ENCODE assay signal across 8 cellular contexts in genomic region chr19:2061936-2062729, GRCh38. TPM values are rescaled to one million over a fixed set of nuclear protein-coding genes. Genes with fewer than 3 reads are reported as not detected.
DNase-seq lines count a peak whose midpoint lies in the region; ATAC-seq, FAIRE-seq and TF ChIP-seq lines count a peak whose summit lies in the region.

No MANE protein-coding gene starts in this region.

- TF ChIP-seq RAD21 in HCT116 (IDR thresholded peaks at IDR 0.05; ENCODE audit: low read depth): no peak

- H3K79me2 ChIP-seq in HCT116 (ENCODE audit: insufficient read depth, low read length): no peaks in the 10 kb centered on the region

- H2AFZ ChIP-seq in HCT116 (ENCODE audit: low read depth, low read length, poor library complexity, severe bottlenecking): no peak overlapping the region

- no peaks in the 10 kb centered on the region for H3K36me3 ChIP-seq in BLaER1 treated with 17β-estradiol and CSF1 and Interleukin-3, amounts not matched to agents 10 nM and 100 nM
- H3K36me3 ChIP-seq in HCT116 (ENCODE audit: control insufficient read depth in 1 of 2, insufficient read depth in 2 of 2, low read length in 2 of 2) (no peaks in the 10 kb centered on the region), kidney (ENCODE audit: control insufficient read depth in 1 of 2, insufficient read depth in 2 of 2, low read length in 2 of 2) (no peaks in the 10 kb centered on the region), thoracic aorta (no peaks in the 10 kb centered on the region)

- H3K9ac ChIP-seq in BLaER1 treated with 17β-estradiol and CSF1 and Interleukin-3, amounts not matched to agents 10 nM and 100 nM: peak overlapping the region; percentile 80 to 95 (median 89)
- H3K9ac ChIP-seq in HCT116 (ENCODE audit: low read length): peak overlapping the region; percentile 82
- peak overlapping the region; percentile 30 to 86 for H3K9ac ChIP-seq in kidney (ENCODE audit: low read length in 2 of 2)

- ATAC-seq in HCT116 (peak; percentile 10; the same call in 1 of the 2 replicates), thoracic aorta (ENCODE audit: insufficient number of reproducible peaks, low FRiP score, low read depth) (no peak)

- H3K4me3 Mint-ChIP-seq in activated naive CD8-positive, alpha-beta T cell: peak overlapping the region; percentile 90

- H3K9me3 Mint-ChIP-seq in activated naive CD8-positive, alpha-beta T cell (ENCODE audit: low read depth): no peaks in the 10 kb centered on the region

- H3K4me1 ChIP-seq in BLaER1 treated with 17β-estradiol and CSF1 and Interleukin-3, amounts not matched to agents 10 nM and 100 nM: peaks cover 59 to 78% (median 74%) of the 10 kb centered on the region in 10 experiments
- H3K4me1 ChIP-seq in HCT116 (ENCODE audit: control insufficient read depth in 1 of 2, insufficient read depth in 2 of 2, low read length in 2 of 2) (peaks cover 52 to 70% of the 10 kb centered on the region in 2 experiments), kidney (ENCODE audit: control insufficient read depth in 1 of 2, insufficient read depth in 1 of 2, low read depth in 1 of 2, low read length in 2 of 2) (peaks cover 17 to 34% of the 10 kb centered on the region in 2 donors), thoracic aorta (ENCODE audit: control insufficient read depth in 1 of 2, low read depth in 2 of 2) (peaks cover 21 to 40% of the 10 kb centered on the region in 2 donors)

- no peaks in the 10 kb centered on the region for H4K20me1 ChIP-seq in BLaER1 treated with 17β-estradiol and CSF1 and Interleukin-3, amounts not matched to agents 10 nM and 100 nM
- no peaks in the 10 kb centered on the region for H4K20me1 ChIP-seq in HCT116 (ENCODE audit: insufficient read depth)

- CTCF ChIA-PET in HCT116 (lab: Charles Lee): no interaction called here

- H3K4me2 ChIP-seq in BLaER1 treated with 17β-estradiol and CSF1 and Interleukin-3, amounts not matched to agents 10 nM and 100 nM: peak overlapping the region; percentile 91 to 100 (median 99)
- peak overlapping the region; percentile 95 for H3K4me2 ChIP-seq in HCT116 (ENCODE audit: low read length)

- BruUV-seq in HCT116 (replicated peaks; lab: Mats Ljungman, UMichigan): TSS peak; percentile 88

- peaks cover 32% of the 10 kb centered on the region for H3K4me1 Mint-ChIP-seq in activated naive CD8-positive, alpha-beta T cell (ENCODE audit: low read depth)

- POLR2A ChIA-PET in HCT116 (lab: Charles Lee): interaction anchor here (1.0 to 3.3 kb wide), 4 partner anchors 8 to 30 kb away, joined by 3 to 11 read pairs (median 6); no protein-coding TSS in a partner anchor

- H3K9me2 ChIP-seq in HCT116 (ENCODE audit: insufficient read depth): no peaks in the 10 kb centered on the region

- RAD21 ChIA-PET in HCT116 (lab: Charles Lee; ENCODE audit: low non-redundant PET in 1 of 2, low total read pairs in 2 of 2, uncharacterized antibody in 2 of 2, unreplicated experiment in 2 of 2): no interaction called here

- H3K9me3 ChIP-seq in BLaER1 treated with 17β-estradiol and CSF1 and Interleukin-3, amounts not matched to agents 10 nM and 100 nM (replicated peaks in 1 of 11): no peaks in the 10 kb centered on the region
- H3K9me3 ChIP-seq in HCT116 (ENCODE audit: control insufficient read depth in 1 of 2, insufficient read depth in 1 of 2, low read depth in 1 of 2, low read length in 2 of 2) (no peaks in the 10 kb centered on the region), kidney (ENCODE audit: control insufficient read depth in 1 of 2, low read length in 2 of 2) (no peaks in the 10 kb centered on the region), thoracic aorta (no peaks in the 10 kb centered on the region)

- peak overlapping the region; percentile 88 for H3K27ac Mint-ChIP-seq in activated naive CD8-positive, alpha-beta T cell

- intact Hi-C loops in HCT116 (cut with micrococcal nuclease) (loop anchor here (10.0 kb wide), 1 partner anchor 127 kb away; no protein-coding TSS in a partner anchor), kidney (cut with DNase I) (no loop called here), posterior cingulate gyrus (cut with DNase I) (no loop called here)

- no peaks in the 10 kb centered on the region for H3K27me3 Mint-ChIP-seq in activated naive CD8-positive, alpha-beta T cell

- no peak for TF ChIP-seq CTCF in HCT116 (IDR thresholded peaks at IDR 0.05 in 2 of 3, conservative IDR thresholded peaks at IDR 0.05 in 1 of 3; ENCODE audit: borderline replicate concordance in 1 of 3, insufficient read depth in 1 of 3, low read depth in 2 of 3, low read length in 2 of 3)
- no peak for TF ChIP-seq CTCF in kidney (IDR thresholded peaks at IDR 0.05; ENCODE audit: borderline replicate concordance, extremely low read depth, insufficient read depth)
- no peak for TF ChIP-seq CTCF in thoracic aorta (IDR thresholded peaks at IDR 0.05)

- H3K4me3 ChIP-seq in BLaER1 treated with 17β-estradiol and CSF1 and Interleukin-3, amounts not matched to agents 10 nM and 100 nM: peak overlapping the region; percentile 55 to 80 (median 68)
- H3K4me3 ChIP-seq in HCT116 (replicated peaks in 1 of 2; ENCODE audit: low read depth in 1 of 2, low read length in 2 of 2): peak overlapping the region; percentile 71 to 81
- peak overlapping the region; percentile 67 to 80 for H3K4me3 ChIP-seq in kidney (ENCODE audit: low read length in 2 of 2)
- H3K4me3 ChIP-seq in thoracic aorta: peak overlapping the region; percentile 85

- H3K36me3 Mint-ChIP-seq in activated naive CD8-positive, alpha-beta T cell: no peaks in the 10 kb centered on the region

- no peak for FAIRE-seq in kidney (lab: Jason Lieb, UNC)

- DNase-seq in HCT116 (ENCODE audit: low read depth, low spot score) (no peak), kidney (peak; percentile 83), thoracic aorta (ENCODE audit: low spot score) (no peak), posterior cingulate gyrus (no peak), HUDEP-2 (lab: John Stamatoyannopoulos, UW; ENCODE audit: unreplicated experiment in 76 of 76) (no peak), NCI-H1048 (lab: John Stamatoyannopoulos, UW) (no peak)

- no peak for TF ChIP-seq POLR2A in HCT116 (IDR thresholded peaks at IDR 0.05; ENCODE audit: borderline replicate concordance, extremely low read depth, insufficient read depth, insufficient read length)

- no peaks in the 10 kb centered on the region for H3K27me3 ChIP-seq in BLaER1 treated with 17β-estradiol and CSF1 and Interleukin-3, amounts not matched to agents 10 nM and 100 nM
- no peaks in the 10 kb centered on the region for H3K27me3 ChIP-seq in HCT116 (ENCODE audit: insufficient read depth, low read length)
- H3K27me3 ChIP-seq in thoracic aorta (replicated peaks; ENCODE audit: insufficient read depth): no peaks in the 10 kb centered on the region

- peak overlapping the region; percentile 80 to 97 (median 92) for H3K27ac ChIP-seq in BLaER1 treated with 17β-estradiol and CSF1 and Interleukin-3, amounts not matched to agents 10 nM and 100 nM
- H3K27ac ChIP-seq in HCT116 (ENCODE audit: low read depth, low read length) (peak overlapping the region; percentile 99), kidney (ENCODE audit: low read depth in 2 of 2, low read length in 2 of 2) (peak overlapping the region; percentile 89 to 99), thoracic aorta (peak overlapping the region; percentile 67 to 96)

TF ChIP-seq in HCT116, 20 proteins besides CTCF, POLR2A, EP300 and RAD21:
- no peak for TF ChIP-seq ZNF274 (IDR thresholded peaks at IDR 0.05; ENCODE audit: low read depth, low read length)
- TF ChIP-seq POLR2AphosphoS5 (IDR thresholded peaks at IDR 0.05; ENCODE audit: low read depth, low read length): peak; percentile 24; the same call in 1 of the 2 replicates
- peak; percentile 73 for TF ChIP-seq ZFX (IDR thresholded peaks at IDR 0.05)
- no peak for TF ChIP-seq EGR1 (IDR thresholded peaks at IDR 0.05; ENCODE audit: low read depth)
- TF ChIP-seq SP1 (IDR thresholded peaks at IDR 0.05; ENCODE audit: low read depth): no peak
- no peak for TF ChIP-seq SRF (IDR thresholded peaks at IDR 0.05; ENCODE audit: low read depth)
- no peak for TF ChIP-seq MAX (IDR thresholded peaks at IDR 0.05)

RNA-seq across cellular contexts. Expression of gene MKNK2, which starts 11.1 kb away (rescaled TPM):
- total RNA-seq in HCT116 (2021; ENCODE audit: unreplicated experiment): 271 TPM
- 225 and 297 TPM in 2 replicates for polyA plus RNA-seq in HCT116 (2012)
- total RNA-seq in kidney: 190 TPM
- polyA plus RNA-seq in kidney (ENCODE audit: insufficient read depth, low read depth, low replicate concordance): 67.2 TPM
- total RNA-seq in thoracic aorta: 10 to 100 TPM; 69.7 to 96.3 TPM

RNA-seq across cellular contexts. Expression of gene MOB3A, which starts 34.0 kb away (rescaled TPM):
- total RNA-seq in HCT116 (2021; ENCODE audit: unreplicated experiment) (32.1 TPM), kidney (59.7 TPM), thoracic aorta (10 to 100 TPM; 37.8 to 50.9 TPM)
- 39.3 and 39.8 TPM in 2 replicates for polyA plus RNA-seq in HCT116 (2012)
- 16.9 TPM for polyA plus RNA-seq in kidney (ENCODE audit: insufficient read depth, low read depth, low replicate concordance)

RNA-seq across cellular contexts. Expression of gene IZUMO4, which starts 34.6 kb away (rescaled TPM):
- 6.1 TPM for total RNA-seq in HCT116 (2021; ENCODE audit: unreplicated experiment)
- polyA plus RNA-seq in HCT116 (2012): 6.7 and 12.8 TPM in 2 replicates
- 4.3 TPM for total RNA-seq in kidney
- 8.9 TPM for polyA plus RNA-seq in kidney (ENCODE audit: insufficient read depth, low read depth, low replicate concordance)
- 1 to 10 TPM; 3.1 to 6.1 TPM for total RNA-seq in thoracic aorta

RNA-seq across cellular contexts. Expression of gene BTBD2, which starts 46.6 kb away (rescaled TPM):
- 112 TPM for total RNA-seq in HCT116 (2021; ENCODE audit: unreplicated experiment)
- 136 and 158 TPM in 2 replicates for polyA plus RNA-seq in HCT116 (2012)
- 70.3 TPM for total RNA-seq in kidney
- 57.0 TPM for polyA plus RNA-seq in kidney (ENCODE audit: insufficient read depth, low read depth, low replicate concordance)
- 100 to 1,000 TPM in 1 of 2 donors, 10 to 100 TPM in 1; 43.2 to 107 TPM for total RNA-seq in thoracic aorta
